In the genomic region with DNA sequence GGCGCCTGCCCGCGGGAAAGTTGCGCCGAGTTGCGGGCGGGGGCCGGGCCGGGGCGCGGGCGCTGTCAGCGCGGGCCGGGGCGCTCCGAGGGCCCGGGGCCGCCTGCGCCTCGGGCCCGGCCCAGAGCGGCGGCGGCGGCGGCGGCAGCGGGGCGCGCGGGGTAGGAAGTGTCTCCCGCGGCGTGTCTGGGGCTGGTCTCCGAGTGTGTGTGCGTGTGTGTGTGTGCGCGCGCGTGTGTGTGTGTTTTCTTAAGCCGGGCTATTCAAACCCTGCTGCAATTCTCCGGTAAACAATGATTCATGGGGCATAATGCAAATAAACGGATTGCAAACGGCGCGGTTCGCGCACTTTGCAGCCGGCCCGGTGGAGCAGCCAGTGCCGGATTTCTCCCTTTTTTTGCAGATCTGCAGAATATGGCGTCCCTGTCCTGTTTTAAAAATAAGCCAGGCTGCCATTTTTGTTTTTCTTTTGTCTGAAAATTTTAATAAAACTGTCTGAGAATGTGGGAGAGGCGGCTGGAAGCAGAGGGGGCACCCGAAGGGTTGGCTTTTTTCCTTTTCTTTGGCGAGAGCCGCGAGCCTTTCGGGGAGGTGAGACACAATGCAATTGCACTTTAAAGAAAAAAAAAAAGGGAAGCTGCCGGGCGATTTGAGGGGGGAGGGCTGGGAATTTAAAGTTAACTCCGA, we compare ENCODE assay signal across 8 cellular contexts. TPM values are rescaled to one million over a fixed set of nuclear protein-coding genes. Genes with fewer than 3 reads are reported as not detected.
DNase-seq lines count a peak whose midpoint lies in the region; ATAC-seq and TF ChIP-seq lines count a peak whose summit lies in the region.

No MANE protein-coding gene starts in this region.

- H3K27ac Mint-ChIP-seq in activated naive CD4-positive, alpha-beta T cell treated with anti-CD3 and anti-CD28 coated beads, Interleukin-2, amount 50 U/mL, for 24 hours, result peak overlapping the region; percentile 98

- peak; percentile 76 for DNase-seq in A673 (ENCODE audit: low spot score)
- DNase-seq in KBM-7, result peak; percentile 76
- peak; percentile 39 for DNase-seq in SK-MEL-5 (ENCODE audit: low read depth, low spot score)
- peak; percentile 61 for DNase-seq in glomerular visceral epithelial cell (ENCODE audit: extremely low spot score)
- peak in 38 of 56 donors; percentile 7 to 65 (median 30) for DNase-seq in nucleus accumbens (lab: John Stamatoyannopoulos, UW)
- peak in 1 of 2 donors; percentile 39 for DNase-seq in tibial nerve (ENCODE audit: low spot score in 2 of 2)

- TF ChIP-seq POLR2A in tibial nerve (IDR thresholded peaks at IDR 0.05), result no peak

- H3K4me3 Mint-ChIP-seq in activated naive CD4-positive, alpha-beta T cell treated with anti-CD3 and anti-CD28 coated beads, Interleukin-2, amount 50 U/mL, for 24 hours, result peak overlapping the region; percentile 98

- H3K4me1 ChIP-seq in A673 (ENCODE audit: insufficient read depth, low read length, poor library complexity, severe bottlenecking) (peaks cover 15% of the 10 kb centered on the region), tibial nerve (peaks cover 0 to 48% (median 39%) of the 10 kb centered on the region in 4 donors)

- no peaks in the 10 kb centered on the region for H3K36me3 ChIP-seq in A673 (ENCODE audit: insufficient read depth, low read length, poor library complexity, severe bottlenecking)
- H3K36me3 ChIP-seq in tibial nerve, result no peaks in the 10 kb centered on the region

- in situ Hi-C loops in KBM-7 (cut with MboI; ENCODE audit: low pct_unique_long_range_greater_than_20kb, low sequenced_read_pairs), result no loop called here
- in situ Hi-C loops in SK-MEL-5 (cut with HindIII; ENCODE audit: low pct_unique_long_range_greater_than_20kb, low sequenced_read_pairs), result no loop called here

- no peak for TF ChIP-seq CTCF in A673 (conservative IDR thresholded peaks at IDR 0.05; ENCODE audit: low read depth, low read length)
- TF ChIP-seq CTCF in tibial nerve (IDR thresholded peaks at IDR 0.05), result no peak

- no peaks in the 10 kb centered on the region for H3K27me3 Mint-ChIP-seq in activated naive CD4-positive, alpha-beta T cell treated with anti-CD3 and anti-CD28 coated beads, Interleukin-2, amount 50 U/mL, for 24 hours

- TF ChIP-seq EP300 in tibial nerve (IDR thresholded peaks at IDR 0.05), result peak in 1 of 2 donors; percentile 27

- H3K9me3 Mint-ChIP-seq in activated naive CD4-positive, alpha-beta T cell treated with anti-CD3 and anti-CD28 coated beads, Interleukin-2, amount 50 U/mL, for 24 hours, result no peaks in the 10 kb centered on the region

- H3K27ac ChIP-seq in A673 (ENCODE audit: low read depth, low read length, poor library complexity, severe bottlenecking) (peak overlapping the region; percentile 94), tibial nerve (peak overlapping the region; percentile 63 to 96 (median 80))

- BruUV-seq in A673 (replicated peaks; lab: Mats Ljungman, UMichigan), result TSS peak; percentile 84

- H3K36me3 Mint-ChIP-seq in activated naive CD4-positive, alpha-beta T cell treated with anti-CD3 and anti-CD28 coated beads, Interleukin-2, amount 50 U/mL, for 24 hours, result no peaks in the 10 kb centered on the region

- peaks cover 43% of the 10 kb centered on the region for H3K4me1 Mint-ChIP-seq in activated naive CD4-positive, alpha-beta T cell treated with anti-CD3 and anti-CD28 coated beads, Interleukin-2, amount 50 U/mL, for 24 hours

- H3K9me3 ChIP-seq in A673 (ENCODE audit: low read depth, low read length, poor library complexity, severe bottlenecking) (no peaks in the 10 kb centered on the region), tibial nerve (no peaks in the 10 kb centered on the region)

- 0 to 1% methylated on average over 28 to 34 of the region's 62 CpGs for WGBS in tibial nerve, 2 donors

- CTCF ChIA-PET in A673 (lab: Charles Lee), result interaction anchor here (0.6 kb wide), 1 partner anchor 23 kb away, joined by 4 read pairs; no protein-coding TSS in a partner anchor

- intact Hi-C loops in A673 (cut with micrococcal nuclease; ENCODE audit: unreplicated experiment), result no loop called here

- H3K27me3 ChIP-seq in A673 (replicated peaks; ENCODE audit: insufficient read depth, low read depth, low read length, poor library complexity) (no peaks in the 10 kb centered on the region), tibial nerve (no peaks in the 10 kb centered on the region)

- peak overlapping the region; percentile 86 for H3K4me3 ChIP-seq in A673 (ENCODE audit: low read depth, low read length, poor library complexity, severe bottlenecking)
- H3K4me3 ChIP-seq in tibial nerve, result peak overlapping the region; percentile 48 to 89 (median 68)

- ATAC-seq in GM18868 (IDR thresholded peaks at IDR 0.05; ENCODE audit: unreplicated experiment), result peak; percentile 26

- POLR2A ChIA-PET in A673 (lab: Charles Lee; ENCODE audit: low non-redundant PET), result interaction anchor here (0.6 kb wide), 1 partner anchor 41 kb away, joined by 4 read pairs; no protein-coding TSS in a partner anchor

RNA-seq across cellular contexts. Expression of a gene that starts 0.6 kb away (rescaled TPM):
- total RNA-seq in A673 (2021) (40.1 and 55.7 TPM in 2 replicates), tibial nerve (10 to 100 TPM; 14.7 to 21.8 (median 17.3) TPM)
- 12.4 and 17.8 TPM in 2 replicates for total RNA-seq in SK-MEL-5 (2014; rRNA removed; shearing (Covaris generic))
- 47.1 and 61.0 TPM in 2 replicates for polyA plus RNA-seq in SK-MEL-5 (2015; cell fraction: cytosol; rRNA removed)
- 24.9 and 29.7 TPM in 2 replicates for polyA plus RNA-seq in SK-MEL-5 (2015; cell fraction: nucleus; rRNA removed)
